ENCODE assay signal across 19 cellular contexts in the genomic region with DNA sequence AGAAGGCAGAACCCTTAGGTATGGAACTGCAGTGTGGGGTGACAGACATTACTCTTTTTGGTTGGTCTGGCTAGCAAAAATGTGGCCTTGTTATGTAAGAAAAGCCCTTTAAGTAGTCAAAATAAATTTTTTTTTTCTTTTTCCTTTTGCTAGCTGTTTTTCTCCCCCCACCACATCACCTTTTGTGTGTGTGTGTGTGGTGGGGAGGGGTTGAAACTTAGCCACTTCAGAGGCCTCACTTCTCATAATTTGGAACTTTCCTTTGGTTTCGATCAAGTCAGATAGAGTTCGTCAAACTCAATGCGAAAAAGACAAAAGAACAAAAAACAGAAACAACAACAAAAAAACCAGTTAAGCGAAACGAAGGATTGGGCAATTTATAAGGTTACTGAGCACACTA. TPM values are rescaled to one million over a fixed set of nuclear protein-coding genes. Genes with fewer than 3 reads are reported as not detected.
DNase-seq lines count a peak whose midpoint lies in the region; ATAC-seq and TF ChIP-seq lines count a peak whose summit lies in the region.
"Had no signal": no experiment of that assay in that cellular context is flagged by ENCODE, and none has a peak within 500 bp of the region (broad histone marks: within the 10 kb centered on the region; RNA-seq: fewer than 3 reads in every experiment).

No MANE protein-coding gene starts in this region.

- CTCF ChIA-PET in activated CD4-positive, alpha-beta T cell treated with anti-CD3 and anti-CD28 coated beads for 36 hours (lab: Charles Lee): interaction anchor here (0.6 to 2.4 kb wide), 4 partner anchors 12 to 106 kb away, joined by 3 to 10 read pairs (median 6); no protein-coding TSS in a partner anchor

- H3K27me3 ChIP-seq in H9 (ENCODE audit: insufficient read depth, low read length): no peaks in the 10 kb centered on the region
- no peaks in the 10 kb centered on the region for H3K27me3 ChIP-seq in left lung
- H3K27me3 ChIP-seq: brain microvascular endothelial cell, dorsolateral prefrontal cortex had no signal

- no peaks in the 10 kb centered on the region for H3K27me3 Mint-ChIP-seq in activated CD4-positive, alpha-beta T cell treated with anti-CD3 and anti-CD28 coated beads for 36 hours
- no peaks in the 10 kb centered on the region for H3K27me3 Mint-ChIP-seq in H9 (ENCODE audit: low read depth)
- H3K27me3 Mint-ChIP-seq in activated naive CD8-positive, alpha-beta T cell treated with anti-CD3 and anti-CD28 coated beads, Interleukin-2, amount 10 ng/mL, durations not matched to agents 7 days and 5 days: no peaks in the 10 kb centered on the region
- peaks cover 3% of the 10 kb centered on the region for H3K27me3 Mint-ChIP-seq in nephron (ENCODE audit: low read depth)

- no peaks in the 10 kb centered on the region for H3K36me3 ChIP-seq in left lung

- no peak overlapping the region for H2BK12ac ChIP-seq in H9 (ENCODE audit: insufficient read length, low read depth, low read length)

- no peak overlapping the region for H3K23ac ChIP-seq in H9 (ENCODE audit: insufficient read length, low read depth, low read length)

- no peak overlapping the region for H3T11ph ChIP-seq in H9 (ENCODE audit: low read length)

- H2BK20ac ChIP-seq in H9 (ENCODE audit: low read depth, low read length, poor library complexity, severe bottlenecking): no peak overlapping the region

- no peaks in the 10 kb centered on the region for H4K20me1 ChIP-seq in H9 (ENCODE audit: control insufficient read depth, insufficient read depth, insufficient read length)

- peak overlapping the region; percentile 90 for H3K27ac Mint-ChIP-seq in activated CD4-positive, alpha-beta T cell treated with anti-CD3 and anti-CD28 coated beads for 36 hours
- H3K27ac Mint-ChIP-seq in H9 (no peak overlapping the region), nephron (peak overlapping the region in 2 of 3 experiments; percentile 100)
- peak overlapping the region; percentile 94 for H3K27ac Mint-ChIP-seq in activated naive CD8-positive, alpha-beta T cell treated with anti-CD3 and anti-CD28 coated beads, Interleukin-2, amount 10 ng/mL, durations not matched to agents 7 days and 5 days

- H3K9ac ChIP-seq in H9 (ENCODE audit: extremely low read depth, insufficient read length, low read length): no peak overlapping the region
- H3K9ac ChIP-seq: KMS-11 had no signal

- H3K4me3 ChIP-seq in left lung: no peak overlapping the region
- H3K4me3 ChIP-seq: mucosa of descending colon, SK-N-MC had no signal

- H3K4me2 ChIP-seq in H9 (ENCODE audit: insufficient read depth, insufficient read length, low read length): no peak overlapping the region

- no peak overlapping the region for H4K5ac ChIP-seq in H9 (ENCODE audit: insufficient read length, low read depth, low read length)

- H2BK5ac ChIP-seq in H9 (ENCODE audit: insufficient read length, low read length): no peak overlapping the region

- H3K4me3 Mint-ChIP-seq in activated CD4-positive, alpha-beta T cell treated with anti-CD3 and anti-CD28 coated beads for 36 hours: peak overlapping the region; percentile 56
- H3K4me3 Mint-ChIP-seq in H9 (no peak overlapping the region), nephron (peak overlapping the region; percentile 18 to 98 (median 44))
- peak overlapping the region; percentile 89 for H3K4me3 Mint-ChIP-seq in activated naive CD8-positive, alpha-beta T cell treated with anti-CD3 and anti-CD28 coated beads, Interleukin-2, amount 10 ng/mL, durations not matched to agents 7 days and 5 days

- H3K36me3 Mint-ChIP-seq in activated CD4-positive, alpha-beta T cell treated with anti-CD3 and anti-CD28 coated beads for 36 hours (ENCODE audit: low read depth): peaks cover 13% of the 10 kb centered on the region
- peaks cover 0 to 5% (median 5%) of the 10 kb centered on the region in 3 experiments; a peak in 5 of 7 replicates for H3K36me3 Mint-ChIP-seq in H9 (ENCODE audit: insufficient read depth in 1 of 3, low read depth in 3 of 3)
- peaks cover 5% of the 10 kb centered on the region for H3K36me3 Mint-ChIP-seq in activated naive CD8-positive, alpha-beta T cell treated with anti-CD3 and anti-CD28 coated beads, Interleukin-2, amount 10 ng/mL, durations not matched to agents 7 days and 5 days
- H3K36me3 Mint-ChIP-seq in nephron (ENCODE audit: low read depth): peaks cover 12% of the 10 kb centered on the region

- peaks cover 52% of the 10 kb centered on the region for H3K4me1 Mint-ChIP-seq in activated CD4-positive, alpha-beta T cell treated with anti-CD3 and anti-CD28 coated beads for 36 hours
- peaks cover 21 to 24% of the 10 kb centered on the region in 2 experiments for H3K4me1 Mint-ChIP-seq in H9
- peaks cover 48% of the 10 kb centered on the region for H3K4me1 Mint-ChIP-seq in activated naive CD8-positive, alpha-beta T cell treated with anti-CD3 and anti-CD28 coated beads, Interleukin-2, amount 10 ng/mL, durations not matched to agents 7 days and 5 days
- peaks cover 31% of the 10 kb centered on the region for H3K4me1 Mint-ChIP-seq in nephron

- intact Hi-C loops in activated CD4-positive, alpha-beta T cell treated with anti-CD3 and anti-CD28 coated beads for 36 hours (cut with DNase I, micrococcal nuclease): no loop called here
- intact Hi-C loops in left lung (cut with DNase I): no loop called here

- H2AFZ ChIP-seq in H9 (ENCODE audit: low read length): peak overlapping the region; percentile 82

- TF ChIP-seq CTCF in H9 (conservative IDR thresholded peaks at IDR 0.05): no peak
- TF ChIP-seq CTCF in nephron (IDR thresholded peaks at IDR 0.05; ENCODE audit: unreplicated experiment in 3 of 3): no peak
- TF ChIP-seq CTCF in left lung (IDR thresholded peaks at IDR 0.05): no peak

- H3K56ac ChIP-seq in H9 (ENCODE audit: insufficient read length, low read depth, low read length): no peak overlapping the region

- no peak overlapping the region for H4K8ac ChIP-seq in H9 (replicated peaks; ENCODE audit: insufficient read length, low read depth, low read length)

- peaks cover 3% of the 10 kb centered on the region for H3K79me1 ChIP-seq in H9 (ENCODE audit: insufficient read depth, low read depth, low read length, poor library complexity, severe bottlenecking)

- H2BK15ac ChIP-seq in H9 (ENCODE audit: low read depth, low read length): no peak overlapping the region

- no peak for ATAC-seq in activated CD4-positive, alpha-beta T cell treated with anti-CD3 and anti-CD28 coated beads for 36 hours
- ATAC-seq in activated naive CD8-positive, alpha-beta T cell treated with anti-CD3 and anti-CD28 coated beads, Interleukin-2, amount 10 ng/mL, durations not matched to agents 7 days and 5 days (ENCODE audit: low read depth): no peak
- ATAC-seq in left lung: no peak
- ATAC-seq: mucosa of descending colon had no signal

- H3K4ac ChIP-seq in H9 (ENCODE audit: low read depth, low read length): no peak overlapping the region

- H3K9me3 Mint-ChIP-seq in activated CD4-positive, alpha-beta T cell treated with anti-CD3 and anti-CD28 coated beads for 36 hours (ENCODE audit: low read depth): no peaks in the 10 kb centered on the region
- 0 out of 5 replicates have a peak, but pooled peaks cover 0 to 2% of the 10 kb centered on the region in 2 experiments for H3K9me3 Mint-ChIP-seq in H9
- no peaks in the 10 kb centered on the region for H3K9me3 Mint-ChIP-seq in activated naive CD8-positive, alpha-beta T cell treated with anti-CD3 and anti-CD28 coated beads, Interleukin-2, amount 10 ng/mL, durations not matched to agents 7 days and 5 days
- peaks cover 5% of the 10 kb centered on the region for H3K9me3 Mint-ChIP-seq in nephron

- H3K9me3 ChIP-seq in H9 (ENCODE audit: control insufficient read depth, low read depth, low read length) (no peaks in the 10 kb centered on the region), left lung (no peaks in the 10 kb centered on the region)
- H3K9me3 ChIP-seq: mucosa of descending colon had no signal

- no CpG with 5 or more reads among the region's 5 CpGs for WGBS in H9 (ENCODE audit: extremely low coverage, insufficient read length, low lambda C conversion rate)

- H3K79me2 ChIP-seq in H9 (ENCODE audit: insufficient read depth, low read length): peaks cover 2% of the 10 kb centered on the region; the same call in 1 of the 2 replicates

- no peaks in the 10 kb centered on the region; the same call in 1 of the 2 replicates for H3K4me1 ChIP-seq in H9 (ENCODE audit: insufficient read depth, low read length)
- H3K4me1 ChIP-seq in left lung: peaks cover 20 to 27% of the 10 kb centered on the region in 2 donors

- H3K18ac ChIP-seq in H9 (ENCODE audit: insufficient read length, low read depth, low read length): peak overlapping the region; percentile 49

- H2BK120ac ChIP-seq in H9 (ENCODE audit: low read depth, low read length, poor library complexity, severe bottlenecking): no peak overlapping the region

- H3K27ac ChIP-seq in H9 (ENCODE audit: insufficient read length, low read depth, low read length) (no peak overlapping the region), left lung (no peak overlapping the region)
- H3K27ac ChIP-seq: 22Rv1, brain microvascular endothelial cell, C4-2B, KMS-11, SK-N-MC had no signal

- no peak overlapping the region for H4K91ac ChIP-seq in H9 (ENCODE audit: insufficient read length, low read depth, low read length)

- peaks cover 7% of the 10 kb centered on the region for H3K23me2 ChIP-seq in H9 (ENCODE audit: insufficient read length, low read depth, low read length, poor library complexity, severe bottlenecking)

- no peak overlapping the region for H3K14ac ChIP-seq in H9 (ENCODE audit: insufficient read depth, low read length)

- DNase-seq in activated CD4-positive, alpha-beta T cell treated with anti-CD3 and anti-CD28 coated beads for 36 hours: peak; percentile 40
- DNase-seq in activated CD4-positive, alpha-beta T cell treated with anti-CD3 and anti-CD28 coated beads for 48 hours: no peak
- DNase-seq in H9 (no peak), OCI-M2 (lab: John Stamatoyannopoulos, UW; ENCODE audit: unreplicated experiment) (no peak), left lung (no peak), SHP77 (lab: John Stamatoyannopoulos, UW) (no peak)
- DNase-seq in activated naive CD8-positive, alpha-beta T cell treated with anti-CD3 and anti-CD28 coated beads, Interleukin-2, amount 10 ng/mL, durations not matched to agents 7 days and 5 days: no peak
- DNase-seq: brain microvascular endothelial cell, dorsolateral prefrontal cortex, hypothalamus, mucosa of descending colon, NCI-H1417 treated with DMSO at 0.1 percent for 48 hours, NCI-H226 had no signal

- POLR2A ChIA-PET in activated CD4-positive, alpha-beta T cell treated with anti-CD3 and anti-CD28 coated beads for 36 hours (lab: Charles Lee): interaction anchor here (1.2 kb wide), 1 partner anchor 74 kb away, joined by 7 read pairs; no protein-coding TSS in a partner anchor
- POLR2A ChIA-PET in activated naive CD8-positive, alpha-beta T cell treated with anti-CD3 and anti-CD28 coated beads, Interleukin-2, amount 10 ng/mL, durations not matched to agents 7 days and 5 days (lab: Charles Lee): interaction anchor here (0.6 to 6.5 kb wide), 15 partner anchors 13 to 660 kb away, joined by 3 to 80 read pairs (median 6); a partner anchor contains a TSS

- H2AK5ac ChIP-seq in H9 (ENCODE audit: insufficient read length, low read length): no peak overlapping the region

RNA-seq across cellular contexts. Expression of a gene that starts 1.9 kb away (rescaled TPM):
- 10 to 100 TPM; 60.9 to 74.1 TPM for total RNA-seq in activated CD4-positive, alpha-beta T cell treated with anti-CD3 and anti-CD28 coated beads for 36 hours
- total RNA-seq in H9 (2021) (53.4 and 53.7 TPM in 2 replicates), left lung (10 to 100 TPM; 91.7 to 99.5 TPM)
- total RNA-seq in activated naive CD8-positive, alpha-beta T cell treated with anti-CD3 and anti-CD28 coated beads, Interleukin-2, amount 10 ng/mL, durations not matched to agents 7 days and 5 days: 100 to 1,000 TPM; 153 to 157 TPM

RNA-seq across cellular contexts. Expression of a gene that starts 28.7 kb away (rescaled TPM):
- not detected for total RNA-seq in activated CD4-positive, alpha-beta T cell treated with anti-CD3 and anti-CD28 coated beads for 36 hours
- total RNA-seq in H9 (2021) (0.26 and 0.53 TPM in 2 replicates), left lung (1 to 10 TPM; 2.0 to 2.3 TPM)
- 10 to 100 TPM; 15.8 to 16.3 TPM for total RNA-seq in activated naive CD8-positive, alpha-beta T cell treated with anti-CD3 and anti-CD28 coated beads, Interleukin-2, amount 10 ng/mL, durations not matched to agents 7 days and 5 days
- total RNA-seq: pulmonary artery endothelial cell had no signal

Comparison
In these comparisons a context has a peak if more than half of its experiments do, and no peak if none do; other contexts are left out.
1. H3K27ac Mint-ChIP-seq: peak in activated CD4-positive, alpha-beta T cell treated with anti-CD3 and anti-CD28 coated beads for 36 hours (single experiment), activated naive CD8-positive, alpha-beta T cell treated with anti-CD3 and anti-CD28 coated beads, Interleukin-2, amount 10 ng/mL, durations not matched to agents 7 days and 5 days (single experiment) and nephron (2 of 3); none in H9 (0 of 3).
2. H3K4me3 Mint-ChIP-seq: peak in activated CD4-positive, alpha-beta T cell treated with anti-CD3 and anti-CD28 coated beads for 36 hours (single experiment), activated naive CD8-positive, alpha-beta T cell treated with anti-CD3 and anti-CD28 coated beads, Interleukin-2, amount 10 ng/mL, durations not matched to agents 7 days and 5 days (single experiment) and nephron (3 of 3); none in H9 (0 of 2).
3. RNA of a gene that starts 28.7 kb away (total RNA-seq): 15.8 to 16.3 TPM in activated naive CD8-positive, alpha-beta T cell treated with anti-CD3 and anti-CD28 coated beads, Interleukin-2, amount 10 ng/mL, durations not matched to agents 7 days and 5 days; 2.0 to 2.3 TPM in left lung, 0.26 to 0.53 TPM in H9 and not detected in activated CD4-positive, alpha-beta T cell treated with anti-CD3 and anti-CD28 coated beads for 36 hours; every median in the first group is over 4 times any median in the second.